Comparison of ENCODE assay signal across 21 cellular contexts in genomic region chr17:63611354-63611753, GRCh38. TPM values are rescaled to one million over a fixed set of nuclear protein-coding genes. Genes with fewer than 3 reads are reported as not detected.
DNase-seq lines count a peak whose midpoint lies in the region; ATAC-seq, FAIRE-seq and TF ChIP-seq lines count a peak whose summit lies in the region.
"Had no signal": no experiment of that assay in that cellular context is flagged by ENCODE, and none has a peak within 500 bp of the region (broad histone marks: within the 10 kb centered on the region; RNA-seq: fewer than 3 reads in every experiment).

No MANE protein-coding gene starts in this region.

- TF ChIP-seq EP300 in GM12878 (IDR thresholded peaks at IDR 0.05; ENCODE audit: borderline replicate concordance in 1 of 2, control insufficient read depth in 1 of 2, low read depth in 2 of 2, low read length in 2 of 2), result no peak

- SMC1A ChIA-PET in GM12878 (lab: Charles Lee; ENCODE audit: uncharacterized antibody, unreplicated experiment), result interaction anchor here (0.7 to 5.4 kb wide), 23 partner anchors 10 to 218 kb away, joined by 3 to 82 read pairs (median 5); partner anchors contain the start of gene MAP3K3

- no peak for TF ChIP-seq RAD21 in GM12878 (IDR thresholded peaks at IDR 0.05; ENCODE audit: insufficient read depth, low read depth, low read length)

- intact Hi-C loops in activated CD4-positive, alpha-beta memory T cell treated with anti-CD3 and anti-CD28 coated beads for 36 hours (cut with micrococcal nuclease), result loop anchor here (1.0 to 5.0 kb wide), 3 partner anchors 11 to 94 kb away; partner anchors contain the start of genes DCAF7 and MAP3K3
- intact Hi-C loops in GM12878 (cut with micrococcal nuclease; ENCODE audit: unreplicated experiment), result no loop called here

- no TSS peak for BruUV-seq in GM12878 (replicated peaks; lab: Mats Ljungman, UMichigan)

- in situ Hi-C loops in GM12878 (cut with MboI), result loop anchor here (5.0 kb wide), 1 partner anchor 189 kb away; no protein-coding TSS in a partner anchor

- FAIRE-seq in GM12878 (lab: Jason Lieb, UNC), result no peak
- FAIRE-seq: astrocyte, keratinocyte had no signal

- ATAC-seq in CD4-positive, CD25-positive, alpha-beta regulatory T cell (ENCODE audit: low read depth in 2 of 2), result peak; percentile 23 to 35
- ATAC-seq in GM12878 (peak; percentile 55), HG03354 (IDR thresholded peaks at IDR 0.05; ENCODE audit: poor library complexity, severe bottlenecking, unreplicated experiment) (no peak), GM19351 (IDR thresholded peaks at IDR 0.05; ENCODE audit: unreplicated experiment) (no peak), GM21576 (IDR thresholded peaks at IDR 0.05; ENCODE audit: unreplicated experiment) (no peak)

- no peak overlapping the region for H3K4me3 ChIP-seq in CD4-positive, CD25-positive, alpha-beta regulatory T cell (ENCODE audit: low read depth, low read length)
- H3K4me3 ChIP-seq in CD8-positive, alpha-beta memory T cell (ENCODE audit: low read length), result no peak overlapping the region
- H3K4me3 ChIP-seq in GM12878, result no peak overlapping the region
- H3K4me3 ChIP-seq: hepatocyte had no signal

- peak in 1 of 3 donors; percentile 73 for DNase-seq in CD4-positive, CD25-positive, alpha-beta regulatory T cell
- no peak for DNase-seq in CD8-positive, alpha-beta memory T cell
- peak; percentile 75 for DNase-seq in activated CD4-positive, alpha-beta memory T cell treated with anti-CD3 and anti-CD28 coated beads for 36 hours
- DNase-seq in GM12878 (ENCODE audit: low read depth, low spot score) (no peak), NCI-H1694 (lab: John Stamatoyannopoulos, UW) (no peak)
- DNase-seq: activated CD4-positive, CD25-positive, alpha-beta regulatory T cell; endodermal cell; KBM-7; naive B cell; NCI-H1092; NCI-H2081 treated with DMSO at 0.1 percent for 48 hours; NCI-H524 treated with DMSO at 0.1 percent for 48 hours; Right ventricle myocardium superior; stimulated activated CD4-positive, alpha-beta T cell treated with anti-CD3 and anti-CD28 coated beads, Interleukin-2, amount 100 ng/mL, for 24 hours had no signal

- no peaks in the 10 kb centered on the region for H3K27me3 ChIP-seq in CD4-positive, CD25-positive, alpha-beta regulatory T cell (ENCODE audit: control insufficient read depth, insufficient read depth, low read length)
- H3K27me3 ChIP-seq in CD8-positive, alpha-beta memory T cell (ENCODE audit: insufficient read depth, low read length, poor library complexity, severe bottlenecking), result no peaks in the 10 kb centered on the region
- no peaks in the 10 kb centered on the region for H3K27me3 ChIP-seq in GM12878 (replicated peaks in 1 of 2; ENCODE audit: control insufficient read depth in 2 of 2, insufficient read depth in 2 of 2, low read length in 1 of 2)
- H3K27me3 ChIP-seq: hepatocyte had no signal

- POLR2A ChIA-PET in CD8-positive, alpha-beta memory T cell (lab: Charles Lee), result interaction anchor here (0.6 to 1.9 kb wide), 9 partner anchors 11 to 955 kb away, joined by 3 to 9 read pairs (median 3); partner anchors contain the start of genes DCAF7 and MAP3K3
- POLR2A ChIA-PET in activated CD4-positive, alpha-beta memory T cell treated with anti-CD3 and anti-CD28 coated beads for 36 hours (lab: Charles Lee), result interaction anchor here (0.6 to 2.8 kb wide), 16 partner anchors 9 to 499 kb away, joined by 3 to 16 read pairs (median 4); partner anchors contain the start of genes DCAF7, MAP3K3 and TACO1
- POLR2A ChIA-PET in GM12878 (lab: Charles Lee), result interaction anchor here (0.6 to 1.9 kb wide), 2 partner anchors 93 to 186 kb away, joined by 3 to 6 read pairs; no protein-coding TSS in a partner anchor

- peaks cover 33% of the 10 kb centered on the region for H3K36me3 ChIP-seq in CD4-positive, CD25-positive, alpha-beta regulatory T cell (ENCODE audit: control insufficient read depth, insufficient read depth, low read length)
- H3K36me3 ChIP-seq in CD8-positive, alpha-beta memory T cell (ENCODE audit: insufficient read depth, low read length), result peaks cover 21% of the 10 kb centered on the region
- H3K36me3 ChIP-seq in GM12878 (ENCODE audit: control insufficient read depth in 2 of 2, insufficient read depth in 2 of 2, low read length in 1 of 2), result peaks cover 10 to 12% of the 10 kb centered on the region in 2 experiments; a peak in 3 of 4 replicates

- RAD21 ChIA-PET in GM12878 (lab: Charles Lee; ENCODE audit: unreplicated experiment), result interaction anchor here (0.6 to 2.8 kb wide), 25 partner anchors 10 to 686 kb away, joined by 3 to 42 read pairs (median 4); partner anchors contain the start of genes CYB561 and MAP3K3

- no peaks in the 10 kb centered on the region for H3K9me3 ChIP-seq in CD4-positive, CD25-positive, alpha-beta regulatory T cell (ENCODE audit: control insufficient read depth in 2 of 2, low read length in 2 of 2)
- H3K9me3 ChIP-seq in CD8-positive, alpha-beta memory T cell (ENCODE audit: low read length), result no peaks in the 10 kb centered on the region
- H3K9me3 ChIP-seq in GM12878 (replicated peaks; ENCODE audit: control insufficient read depth, insufficient read depth, low read length), result no peaks in the 10 kb centered on the region

- H3K79me2 ChIP-seq in GM12878 (ENCODE audit: control insufficient read depth, insufficient read depth, low read length), result no peaks in the 10 kb centered on the region
- H3K79me2 ChIP-seq: hepatocyte, parathyroid adenoma had no signal

- H3K4me2 ChIP-seq in GM12878 (ENCODE audit: control insufficient read depth, insufficient read depth), result no peak overlapping the region
- H3K4me2 ChIP-seq: hepatocyte had no signal

- H3K27ac ChIP-seq in CD4-positive, CD25-positive, alpha-beta regulatory T cell (ENCODE audit: insufficient read depth, low read length, poor library complexity, severe bottlenecking), result no peak overlapping the region
- H3K27ac ChIP-seq in CD8-positive, alpha-beta memory T cell (ENCODE audit: low read depth, low read length), result no peak overlapping the region
- H3K27ac ChIP-seq in GM12878 (ENCODE audit: control insufficient read depth, insufficient read depth), result no peak overlapping the region
- H3K27ac ChIP-seq: hepatocyte, parathyroid adenoma had no signal

- 3% methylated on average over 3 of the region's 3 CpGs for WGBS in GM12878 (ENCODE audit: insufficient coverage, insufficient replicate concordance, low lambda C conversion rate, missing lambda C conversion rate)

- peaks cover 4 to 25% (median 13%) of the 10 kb centered on the region in 4 donors for H3K4me1 Mint-ChIP-seq in CD4-positive, CD25-positive, alpha-beta regulatory T cell
- H3K4me1 Mint-ChIP-seq in CD8-positive, alpha-beta memory T cell, result peaks cover 29 to 35% (median 34%) of the 10 kb centered on the region in 3 donors
- H3K4me1 Mint-ChIP-seq in activated CD4-positive, alpha-beta memory T cell treated with anti-CD3 and anti-CD28 coated beads for 36 hours (ENCODE audit: low read depth), result peaks cover 29% of the 10 kb centered on the region
- H3K4me1 Mint-ChIP-seq: endodermal cell had no signal

- no peak overlapping the region for H2AFZ ChIP-seq in GM12878 (ENCODE audit: control insufficient read depth, low read depth, low read length)
- H2AFZ ChIP-seq: hepatocyte, parathyroid adenoma had no signal

- no peak overlapping the region for H3K9ac ChIP-seq in GM12878 (ENCODE audit: control insufficient read depth, insufficient read depth, low read length)
- H3K9ac ChIP-seq: parathyroid adenoma had no signal

- H3K4me1 ChIP-seq in CD4-positive, CD25-positive, alpha-beta regulatory T cell (ENCODE audit: control insufficient read depth, insufficient read depth, low read length, poor library complexity, severe bottlenecking), result no peaks in the 10 kb centered on the region
- H3K4me1 ChIP-seq in CD8-positive, alpha-beta memory T cell (ENCODE audit: insufficient read depth, low read length), result peaks cover 30% of the 10 kb centered on the region
- H3K4me1 ChIP-seq in GM12878 (ENCODE audit: control insufficient read depth, insufficient read depth, low read length), result no peaks in the 10 kb centered on the region
- H3K4me1 ChIP-seq: parathyroid adenoma had no signal

- no peak overlapping the region for H3K4me3 Mint-ChIP-seq in CD4-positive, CD25-positive, alpha-beta regulatory T cell
- H3K4me3 Mint-ChIP-seq in CD8-positive, alpha-beta memory T cell, result peak overlapping the region in 5 of 7 donors; percentile 15 to 71 (median 54)
- H3K4me3 Mint-ChIP-seq in activated CD4-positive, alpha-beta memory T cell treated with anti-CD3 and anti-CD28 coated beads for 36 hours, result peak overlapping the region; percentile 64
- H3K4me3 Mint-ChIP-seq: endodermal cell, naive B cell had no signal

- TF ChIP-seq POLR2A in GM12878 (IDR thresholded peaks at IDR 0.05; ENCODE audit: low read depth, low read length), result no peak

- H3K27ac Mint-ChIP-seq in CD4-positive, CD25-positive, alpha-beta regulatory T cell, result peak overlapping the region in 2 of 3 donors; percentile 31 to 74
- H3K27ac Mint-ChIP-seq in CD8-positive, alpha-beta memory T cell, result peak overlapping the region; percentile 45 to 93 (median 84)
- peak overlapping the region; percentile 97 for H3K27ac Mint-ChIP-seq in activated CD4-positive, alpha-beta memory T cell treated with anti-CD3 and anti-CD28 coated beads for 36 hours
- H3K27ac Mint-ChIP-seq: endodermal cell had no signal

- H4K20me1 ChIP-seq in GM12878 (ENCODE audit: control insufficient read depth, insufficient read depth), result no peaks in the 10 kb centered on the region

- peaks cover 28% of the 10 kb centered on the region for H3K36me3 Mint-ChIP-seq in CD4-positive, CD25-positive, alpha-beta regulatory T cell
- peaks cover under 1 to 42% (median 9%) of the 10 kb centered on the region in 3 donors for H3K36me3 Mint-ChIP-seq in CD8-positive, alpha-beta memory T cell
- peaks cover 25% of the 10 kb centered on the region for H3K36me3 Mint-ChIP-seq in activated CD4-positive, alpha-beta memory T cell treated with anti-CD3 and anti-CD28 coated beads for 36 hours

- peaks cover 4% of the 10 kb centered on the region for H3K27me3 Mint-ChIP-seq in CD4-positive, CD25-positive, alpha-beta regulatory T cell
- H3K27me3 Mint-ChIP-seq in CD8-positive, alpha-beta memory T cell, result no peaks in the 10 kb centered on the region
- no peaks in the 10 kb centered on the region for H3K27me3 Mint-ChIP-seq in activated CD4-positive, alpha-beta memory T cell treated with anti-CD3 and anti-CD28 coated beads for 36 hours
- H3K27me3 Mint-ChIP-seq: naive B cell had no signal

- no peaks in the 10 kb centered on the region for H3K9me3 Mint-ChIP-seq in CD4-positive, CD25-positive, alpha-beta regulatory T cell
- H3K9me3 Mint-ChIP-seq in CD8-positive, alpha-beta memory T cell, result no peaks in the 10 kb centered on the region
- H3K9me3 Mint-ChIP-seq in activated CD4-positive, alpha-beta memory T cell treated with anti-CD3 and anti-CD28 coated beads for 36 hours, result no peaks in the 10 kb centered on the region
- H3K9me3 Mint-ChIP-seq: endodermal cell, naive B cell had no signal

- CTCF ChIA-PET in CD8-positive, alpha-beta memory T cell (lab: Charles Lee), result interaction anchor here (0.6 to 10.1 kb wide), 35 partner anchors 8 to 230 kb away, joined by 3 to 174 read pairs (median 5); partner anchors contain the start of genes ACE, CYB561, DCAF7 and MAP3K3
- CTCF ChIA-PET in activated CD4-positive, alpha-beta memory T cell treated with anti-CD3 and anti-CD28 coated beads for 36 hours (lab: Charles Lee), result interaction anchor here (0.5 to 4.1 kb wide), 41 partner anchors 10 to 205 kb away, joined by 3 to 243 read pairs (median 4); partner anchors contain the start of genes CYB561, DCAF7, KCNH6 and MAP3K3
- CTCF ChIA-PET in GM12878 (lab: Yijun Ruan, JAX), result interaction anchor here (0.6 to 8.1 kb wide), 44 partner anchors 10 to 530 kb away, joined by 3 to 162 read pairs (median 5); partner anchors contain the start of genes ACE, CYB561, DCAF7 and FTSJ3

- no peak for TF ChIP-seq CTCF in GM12878 (IDR thresholded peaks at IDR 0.05 in 2 of 3, conservative IDR thresholded peaks at IDR 0.05 in 1 of 3; ENCODE audit: control insufficient read depth in 2 of 3, extremely low read depth in 1 of 3, insufficient read depth in 1 of 3, low read depth in 3 of 3, low read length in 3 of 3)

RNA-seq across cellular contexts. Expression of gene TACO1, which starts 10.7 kb away (rescaled TPM):
- 9.3 TPM for total RNA-seq in CD4-positive, CD25-positive, alpha-beta regulatory T cell
- 10 to 100 TPM; 19.3 to 27.3 (median 23.0) TPM for polyA plus RNA-seq in CD4-positive, CD25-positive, alpha-beta regulatory T cell
- total RNA-seq in CD8-positive, alpha-beta memory T cell, result 10 to 100 TPM; 35.9 to 40.0 TPM
- 18.3 TPM for polyA plus RNA-seq in CD8-positive, alpha-beta memory T cell
- total RNA-seq in activated CD4-positive, alpha-beta memory T cell treated with anti-CD3 and anti-CD28 coated beads for 36 hours, result 10 to 100 TPM; 28.2 to 30.4 TPM
- 5.1 and 6.5 TPM in 2 replicates for total RNA-seq in GM12878 (2013; cell fraction: nucleolus; rRNA removed)
- total RNA-seq in GM12878 (2014; rRNA removed) (11.8 and 14.3 TPM in 2 replicates), GM12878 (2014; rRNA removed; fragmentation: Illumina TruSeq; extraction: Trizol) (18.7 and 19.9 TPM in 2 replicates), GM12878 (2021) (31.0 and 31.1 TPM in 2 replicates)
- polyA plus RNA-seq in GM12878 (2011; ENCODE audit: low read depth), result 17.7 TPM
- polyA plus RNA-seq in GM12878 (2011; rRNA removed) (24.9 and 26.7 TPM in 2 replicates), GM12878 (2014; fragmentation: Illumina TruSeq; extraction: Trizol) (27.1 and 27.3 TPM in 2 replicates), GM12878 (2014; fragmentation: Nextera tagmentation; extraction: Ambion mirVana) (10 to 100 TPM in 1 of 2 experiments, 1 to 10 TPM in 1; 8.5 to 16.1 TPM), GM12878 (2014; rRNA removed) (30.8 and 32.7 TPM in 2 replicates), GM12878 (2016; fragmentation: Nextera tagmentation; extraction: Ambion mirVana) (10 to 100 TPM; 33.7 to 38.6 TPM)
- 22.9 and 35.9 TPM in 2 replicates for polyA plus RNA-seq in GM12878 (2011; cell fraction: cytosol; rRNA removed)
- 17.4 and 26.9 TPM in 2 replicates for polyA plus RNA-seq in GM12878 (2011; cell fraction: nucleus; rRNA removed)
- 19.5 and 20.0 TPM in 2 replicates for polyA plus RNA-seq in GM12878 (2012)
- polyA minus RNA-seq in GM12878 (2011; rRNA and poly(A)+ RNA removed), result 13.6 and 15.0 TPM in 2 replicates
- 5.3 and 8.7 TPM in 2 replicates for polyA minus RNA-seq in GM12878 (2011; cell fraction: cytosol; rRNA and poly(A)+ RNA removed)
- 2.7 and 5.4 TPM in 2 replicates for polyA minus RNA-seq in GM12878 (2011; cell fraction: nucleus; rRNA and poly(A)+ RNA removed)

RNA-seq across cellular contexts. Expression of gene MAP3K3, which starts 10.9 kb away (rescaled TPM):
- 72.9 TPM for total RNA-seq in CD4-positive, CD25-positive, alpha-beta regulatory T cell
- polyA plus RNA-seq in CD4-positive, CD25-positive, alpha-beta regulatory T cell, result 10 to 100 TPM; 24.2 to 30.4 (median 27.6) TPM
- total RNA-seq in CD8-positive, alpha-beta memory T cell, result 10 to 100 TPM; 34.7 to 35.8 TPM
- 50.3 TPM for polyA plus RNA-seq in CD8-positive, alpha-beta memory T cell
- total RNA-seq in activated CD4-positive, alpha-beta memory T cell treated with anti-CD3 and anti-CD28 coated beads for 36 hours, result 10 to 100 TPM; 32.8 to 34.0 TPM
- total RNA-seq in GM12878 (2013; cell fraction: nucleolus; rRNA removed), result 52.5 and 67.1 TPM in 2 replicates
- 24.1 and 24.3 TPM in 2 replicates for total RNA-seq in GM12878 (2014; rRNA removed)
- 16.0 and 17.2 TPM in 2 replicates for total RNA-seq in GM12878 (2014; rRNA removed; fragmentation: Illumina TruSeq; extraction: Trizol)
- total RNA-seq in GM12878 (2021), result 22.9 and 23.2 TPM in 2 replicates
- polyA plus RNA-seq in GM12878 (2011; ENCODE audit: low read depth), result 6.2 TPM
- polyA plus RNA-seq in GM12878 (2011; rRNA removed), result 11.6 and 13.8 TPM in 2 replicates
- 14.3 and 15.8 TPM in 2 replicates for polyA plus RNA-seq in GM12878 (2011; cell fraction: cytosol; rRNA removed)
- polyA plus RNA-seq in GM12878 (2011; cell fraction: nucleus; rRNA removed), result 30.2 and 35.7 TPM in 2 replicates
- polyA plus RNA-seq in GM12878 (2012), result 11.5 and 13.7 TPM in 2 replicates
- 10.3 and 16.1 TPM in 2 replicates for polyA plus RNA-seq in GM12878 (2014; fragmentation: Illumina TruSeq; extraction: Trizol)
- 1 to 10 TPM; 1.6 to 2.0 TPM for polyA plus RNA-seq in GM12878 (2014; fragmentation: Nextera tagmentation; extraction: Ambion mirVana)
- polyA plus RNA-seq in GM12878 (2014; rRNA removed), result 19.0 and 19.9 TPM in 2 replicates
- 1 to 10 TPM; 3.4 to 5.3 TPM for polyA plus RNA-seq in GM12878 (2016; fragmentation: Nextera tagmentation; extraction: Ambion mirVana)
- polyA minus RNA-seq in GM12878 (2011; rRNA and poly(A)+ RNA removed), result 18.0 and 23.0 TPM in 2 replicates
- polyA minus RNA-seq in GM12878 (2011; cell fraction: cytosol; rRNA and poly(A)+ RNA removed), result 6.5 and 7.6 TPM in 2 replicates
- 11.6 and 25.1 TPM in 2 replicates for polyA minus RNA-seq in GM12878 (2011; cell fraction: nucleus; rRNA and poly(A)+ RNA removed)

Comparison
In these comparisons a context has a peak if more than half of its experiments do, and no peak if none do; other contexts are left out.
1. ATAC-seq: peak in CD4-positive, CD25-positive, alpha-beta regulatory T cell (2 of 2) and GM12878 (single experiment); none in HG03354 (single experiment), GM19351 (single experiment) and GM21576 (single experiment).
2. H3K4me3 Mint-ChIP-seq: peak in CD8-positive, alpha-beta memory T cell (5 of 7) and activated CD4-positive, alpha-beta memory T cell treated with anti-CD3 and anti-CD28 coated beads for 36 hours (single experiment); none in CD4-positive, CD25-positive, alpha-beta regulatory T cell (0 of 4).
3. Peak in every context shown above with its lines, with median percentiles within 50 percentile points of each other: H3K27ac Mint-ChIP-seq.